In genomic region chr7:95608344-95609173, GRCh38 we compare ENCODE assay signal across 1 cellular context.
TF ChIP-seq lines count a peak whose summit lies in the region.

No MANE protein-coding gene starts in this region.

TF ChIP-seq in HepG2, 621 proteins besides CTCF, POLR2A, EP300 and RAD21 (continued from another document and continues in another):
- TF ChIP-seq KDM5B (CRISPR knock-in tag; IDR thresholded peaks at IDR 0.05; ENCODE audit: borderline replicate concordance) (no peak), RXRB (CRISPR knock-in tag; IDR thresholded peaks at IDR 0.05; ENCODE audit: borderline replicate concordance) (peak; percentile 100), ZEB1 (IDR thresholded peaks at IDR 0.05; ENCODE audit: insufficient replicate concordance, low read depth) (no peak), GABPA (IDR thresholded peaks at IDR 0.05; ENCODE audit: low read depth, low read length) (no peak), GABPA (CRISPR knock-in tag; IDR thresholded peaks at IDR 0.05; ENCODE audit: low read depth) (peak; percentile 33; the same call in 1 of the 2 replicates), SP140L (CRISPR knock-in tag; IDR thresholded peaks at IDR 0.05; ENCODE audit: borderline replicate concordance) (no peak), ZNF143 (CRISPR knock-in tag; IDR thresholded peaks at IDR 0.05) (peak; percentile 39; the same call in 1 of the 2 replicates), TOE1 (CRISPR knock-in tag; IDR thresholded peaks at IDR 0.05) (no peak), CREB1 (IDR thresholded peaks at IDR 0.05) (no peak), CREB1 (CRISPR knock-in tag; IDR thresholded peaks at IDR 0.05) (peak; percentile 60), ZNF549 (CRISPR knock-in tag; IDR thresholded peaks at IDR 0.05) (no peak), BRCA1 (CRISPR knock-in tag; IDR thresholded peaks at IDR 0.05) (peak; percentile 52; the same call in 1 of the 2 replicates), STAG1 (CRISPR knock-in tag; IDR thresholded peaks at IDR 0.05) (0 out of 2 replicates have a peak, but pooled peaks have one; percentile 9), ZNF44 (CRISPR knock-in tag; IDR thresholded peaks at IDR 0.05) (peak; percentile 55; the same call in 1 of the 2 replicates), RERE (CRISPR knock-in tag; IDR thresholded peaks at IDR 0.05; ENCODE audit: low read depth) (peak; percentile 71; the same call in 1 of the 2 replicates), FOXP1 (IDR thresholded peaks at IDR 0.05) (no peak), FOXP1 (CRISPR knock-in tag; IDR thresholded peaks at IDR 0.05) (peak; percentile 80; the same call in 1 of the 2 replicates), PATZ1 (CRISPR knock-in tag; IDR thresholded peaks at IDR 0.05) (peak; percentile 64), SAFB2 (CRISPR knock-in tag; IDR thresholded peaks at IDR 0.05; ENCODE audit: borderline replicate concordance, low read depth) (no peak), ARNT2 (CRISPR knock-in tag; IDR thresholded peaks at IDR 0.05; ENCODE audit: low read depth) (peak; percentile 70; the same call in 1 of the 2 replicates), NKX3-1 (CRISPR knock-in tag; IDR thresholded peaks at IDR 0.05) (peak; percentile 79), TGIF2 (CRISPR knock-in tag; IDR thresholded peaks at IDR 0.05) (no peak), NRL (CRISPR knock-in tag; IDR thresholded peaks at IDR 0.05; ENCODE audit: borderline replicate concordance) (no peak), THAP11 (CRISPR knock-in tag; IDR thresholded peaks at IDR 0.05) (peak; percentile 61; the same call in 1 of the 2 replicates), HNF1B (CRISPR knock-in tag; IDR thresholded peaks at IDR 0.05) (peak; percentile 48; the same call in 1 of the 2 replicates), ZBTB33 (CRISPR knock-in tag; IDR thresholded peaks at IDR 0.05) (0 out of 2 replicates have a peak, but pooled peaks have one; percentile 53), TFE3 (CRISPR knock-in tag; IDR thresholded peaks at IDR 0.05) (peak; percentile 56), SMAD3 (CRISPR knock-in tag; IDR thresholded peaks at IDR 0.05) (peak; percentile 88), CBFB (CRISPR knock-in tag; IDR thresholded peaks at IDR 0.05) (0 out of 2 replicates have a peak, but pooled peaks have one; percentile 68), MIER3 (CRISPR knock-in tag; IDR thresholded peaks at IDR 0.05; ENCODE audit: borderline replicate concordance) (peak; percentile 89; the same call in 1 of the 2 replicates), SALL1 (CRISPR knock-in tag; IDR thresholded peaks at IDR 0.05) (peak; percentile 97), ZSCAN25 (CRISPR knock-in tag; IDR thresholded peaks at IDR 0.05) (peak; percentile 23; the same call in 1 of the 2 replicates), NONO (IDR thresholded peaks at IDR 0.05) (no peak), NONO (CRISPR knock-in tag; conservative IDR thresholded peaks at IDR 0.05) (0 out of 2 replicates have a peak, but pooled peaks have one; percentile 25), PPARG (CRISPR knock-in tag; conservative IDR thresholded peaks at IDR 0.05) (peak; percentile 100), MXI1 (IDR thresholded peaks at IDR 0.05; ENCODE audit: borderline replicate concordance, low read depth, low read length) (no peak; the same call in 2 of the 3 replicates), ZSCAN31 (CRISPR knock-in tag; IDR thresholded peaks at IDR 0.05; ENCODE audit: low read depth) (peak; percentile 89; the same call in 1 of the 2 replicates), ZFAT (CRISPR knock-in tag; conservative IDR thresholded peaks at IDR 0.05) (no peak), NFE2 (CRISPR knock-in tag; IDR thresholded peaks at IDR 0.05) (no peak)
- TF ChIP-seq, protein P1, sequence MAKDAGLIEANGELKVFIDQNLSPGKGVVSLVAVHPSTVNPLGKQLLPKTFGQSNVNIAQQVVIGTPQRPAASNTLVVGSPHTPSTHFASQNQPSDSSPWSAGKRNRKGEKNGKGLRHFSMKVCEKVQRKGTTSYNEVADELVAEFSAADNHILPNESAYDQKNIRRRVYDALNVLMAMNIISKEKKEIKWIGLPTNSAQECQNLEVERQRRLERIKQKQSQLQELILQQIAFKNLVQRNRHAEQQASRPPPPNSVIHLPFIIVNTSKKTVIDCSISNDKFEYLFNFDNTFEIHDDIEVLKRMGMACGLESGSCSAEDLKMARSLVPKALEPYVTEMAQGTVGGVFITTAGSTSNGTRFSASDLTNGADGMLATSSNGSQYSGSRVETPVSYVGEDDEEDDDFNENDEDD (CRISPR knock-in tag; IDR thresholded peaks at IDR 0.05; ENCODE audit: borderline replicate concordance): 0 out of 2 replicates have a peak, but pooled peaks have one; percentile 28
- TF ChIP-seq, protein P2, sequence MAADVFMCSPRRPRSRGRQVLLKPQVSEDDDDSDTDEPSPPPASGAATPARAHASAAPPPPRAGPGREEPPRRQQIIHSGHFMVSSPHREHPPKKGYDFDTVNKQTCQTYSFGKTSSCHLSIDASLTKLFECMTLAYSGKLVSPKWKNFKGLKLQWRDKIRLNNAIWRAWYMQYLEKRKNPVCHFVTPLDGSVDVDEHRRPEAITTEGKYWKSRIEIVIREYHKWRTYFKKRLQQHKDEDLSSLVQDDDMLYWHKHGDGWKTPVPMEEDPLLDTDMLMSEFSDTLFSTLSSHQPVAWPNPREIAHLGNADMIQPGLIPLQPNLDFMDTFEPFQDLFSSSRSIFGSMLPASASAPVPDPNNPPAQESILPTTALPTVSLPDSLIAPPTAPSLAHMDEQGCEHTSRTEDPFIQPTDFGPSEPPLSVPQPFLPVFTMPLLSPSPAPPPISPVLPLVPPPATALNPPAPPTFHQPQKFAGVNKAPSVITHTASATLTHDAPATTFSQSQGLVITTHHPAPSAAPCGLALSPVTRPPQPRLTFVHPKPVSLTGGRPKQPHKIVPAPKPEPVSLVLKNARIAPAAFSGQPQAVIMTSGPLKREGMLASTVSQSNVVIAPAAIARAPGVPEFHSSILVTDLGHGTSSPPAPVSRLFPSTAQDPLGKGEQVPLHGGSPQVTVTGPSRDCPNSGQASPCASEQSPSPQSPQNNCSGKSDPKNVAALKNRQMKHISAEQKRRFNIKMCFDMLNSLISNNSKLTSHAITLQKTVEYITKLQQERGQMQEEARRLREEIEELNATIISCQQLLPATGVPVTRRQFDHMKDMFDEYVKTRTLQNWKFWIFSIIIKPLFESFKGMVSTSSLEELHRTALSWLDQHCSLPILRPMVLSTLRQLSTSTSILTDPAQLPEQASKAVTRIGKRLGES (CRISPR knock-in tag; IDR thresholded peaks at IDR 0.05; ENCODE audit: borderline replicate concordance): no peak
- TF ChIP-seq, protein P3, sequence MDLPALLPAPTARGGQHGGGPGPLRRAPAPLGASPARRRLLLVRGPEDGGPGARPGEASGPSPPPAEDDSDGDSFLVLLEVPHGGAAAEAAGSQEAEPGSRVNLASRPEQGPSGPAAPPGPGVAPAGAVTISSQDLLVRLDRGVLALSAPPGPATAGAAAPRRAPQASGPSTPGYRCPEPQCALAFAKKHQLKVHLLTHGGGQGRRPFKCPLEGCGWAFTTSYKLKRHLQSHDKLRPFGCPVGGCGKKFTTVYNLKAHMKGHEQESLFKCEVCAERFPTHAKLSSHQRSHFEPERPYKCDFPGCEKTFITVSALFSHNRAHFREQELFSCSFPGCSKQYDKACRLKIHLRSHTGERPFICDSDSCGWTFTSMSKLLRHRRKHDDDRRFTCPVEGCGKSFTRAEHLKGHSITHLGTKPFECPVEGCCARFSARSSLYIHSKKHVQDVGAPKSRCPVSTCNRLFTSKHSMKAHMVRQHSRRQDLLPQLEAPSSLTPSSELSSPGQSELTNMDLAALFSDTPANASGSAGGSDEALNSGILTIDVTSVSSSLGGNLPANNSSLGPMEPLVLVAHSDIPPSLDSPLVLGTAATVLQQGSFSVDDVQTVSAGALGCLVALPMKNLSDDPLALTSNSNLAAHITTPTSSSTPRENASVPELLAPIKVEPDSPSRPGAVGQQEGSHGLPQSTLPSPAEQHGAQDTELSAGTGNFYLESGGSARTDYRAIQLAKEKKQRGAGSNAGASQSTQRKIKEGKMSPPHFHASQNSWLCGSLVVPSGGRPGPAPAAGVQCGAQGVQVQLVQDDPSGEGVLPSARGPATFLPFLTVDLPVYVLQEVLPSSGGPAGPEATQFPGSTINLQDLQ (CRISPR knock-in tag; IDR thresholded peaks at IDR 0.05): no peak
